18 cellular contexts compared by ENCODE assay signal in genomic region chr2:188414412-188414811, GRCh38.
DNase-seq lines count a peak whose midpoint lies in the region; ATAC-seq, FAIRE-seq and TF ChIP-seq lines count a peak whose summit lies in the region.
"Had no signal": no experiment of that assay in that cellular context is flagged by ENCODE, and none has a peak within 500 bp of the region (broad histone marks: within the 10 kb centered on the region; RNA-seq: fewer than 3 reads in every experiment).

No MANE protein-coding gene starts in this region.

- intact Hi-C loops in kidney (cut with DNase I), result no loop called here

- ATAC-seq in HG03354 (IDR thresholded peaks at IDR 0.05; ENCODE audit: poor library complexity, severe bottlenecking, unreplicated experiment), result no peak
- ATAC-seq in activated CD8-positive, alpha-beta T cell treated with anti-CD3 and anti-CD28 coated beads, Interleukin-2, amount 10 ng/mL, durations not matched to agents 7 days and 5 days, result no peak
- ATAC-seq: psoas muscle had no signal

- no peak overlapping the region for H3K4me3 Mint-ChIP-seq in activated CD8-positive, alpha-beta T cell treated with anti-CD3 and anti-CD28 coated beads, Interleukin-2, amount 10 ng/mL, durations not matched to agents 7 days and 5 days
- H3K4me3 Mint-ChIP-seq: CD8-positive, alpha-beta memory T cell; nephron progenitor cell; type B pancreatic cell had no signal

- TF ChIP-seq CTCF in 22Rv1 (IDR thresholded peaks at IDR 0.05) (no peak), choroid plexus epithelial cell (conservative IDR thresholded peaks at IDR 0.05; ENCODE audit: low read depth, low read length) (no peak), kidney (IDR thresholded peaks at IDR 0.05; ENCODE audit: borderline replicate concordance, extremely low read depth, insufficient read depth) (no peak)

- H3K4me3 ChIP-seq in choroid plexus epithelial cell (ENCODE audit: low read depth, low read length) (no peak overlapping the region), kidney (ENCODE audit: low read length in 2 of 2) (no peak overlapping the region)
- H3K4me3 ChIP-seq: psoas muscle had no signal

- no peaks in the 10 kb centered on the region for H3K27me3 Mint-ChIP-seq in activated CD8-positive, alpha-beta T cell treated with anti-CD3 and anti-CD28 coated beads, Interleukin-2, amount 10 ng/mL, durations not matched to agents 7 days and 5 days (ENCODE audit: low read depth)
- H3K27me3 Mint-ChIP-seq: type B pancreatic cell had no signal

- CTCF ChIA-PET in activated CD8-positive, alpha-beta T cell treated with anti-CD3 and anti-CD28 coated beads, Interleukin-2, amount 10 ng/mL, durations not matched to agents 7 days and 5 days (lab: Charles Lee), result no interaction called here

- no peaks in the 10 kb centered on the region for H3K36me3 Mint-ChIP-seq in activated CD8-positive, alpha-beta T cell treated with anti-CD3 and anti-CD28 coated beads, Interleukin-2, amount 10 ng/mL, durations not matched to agents 7 days and 5 days (ENCODE audit: low read depth)
- H3K36me3 Mint-ChIP-seq: CD8-positive, alpha-beta memory T cell had no signal

- peak; percentile 6 for FAIRE-seq in kidney (lab: Jason Lieb, UNC)
- FAIRE-seq: colon had no signal

- H3K9ac ChIP-seq in kidney (ENCODE audit: low read length in 2 of 2), result no peak overlapping the region

- peaks cover 0 to 3% of the 10 kb centered on the region in 2 donors for H3K4me1 ChIP-seq in kidney (ENCODE audit: control insufficient read depth in 1 of 2, insufficient read depth in 1 of 2, low read depth in 1 of 2, low read length in 2 of 2)
- H3K4me1 ChIP-seq: psoas muscle had no signal

- peak; percentile 51 for DNase-seq in LHCN-M2 (ENCODE audit: low read depth)
- peak; percentile 88 for DNase-seq in choroid plexus epithelial cell (ENCODE audit: low read depth)
- no peak for DNase-seq in kidney
- DNase-seq in cerebellum (ENCODE audit: low spot score), result no peak
- no peak for DNase-seq in T-helper 9 cell
- no peak for DNase-seq in activated CD8-positive, alpha-beta T cell treated with anti-CD3 and anti-CD28 coated beads, Interleukin-2, amount 10 ng/mL, durations not matched to agents 7 days and 5 days
- DNase-seq: amniotic stem cell; CD8-positive, alpha-beta memory T cell; mesendoderm; NCI-H146; nephron progenitor cell; psoas muscle; Right ventricle myocardium superior; stimulated activated naive CD4-positive, alpha-beta T cell had no signal

- no peaks in the 10 kb centered on the region for H3K36me3 ChIP-seq in kidney (ENCODE audit: control insufficient read depth in 1 of 2, insufficient read depth in 2 of 2, low read length in 2 of 2)

- H3K27ac Mint-ChIP-seq in activated CD8-positive, alpha-beta T cell treated with anti-CD3 and anti-CD28 coated beads, Interleukin-2, amount 10 ng/mL, durations not matched to agents 7 days and 5 days, result no peak overlapping the region
- H3K27ac Mint-ChIP-seq: CD8-positive, alpha-beta memory T cell; nephron progenitor cell; type B pancreatic cell had no signal

- H3K9me3 ChIP-seq in kidney (ENCODE audit: control insufficient read depth in 1 of 2, low read length in 2 of 2), result no peaks in the 10 kb centered on the region
- H3K9me3 ChIP-seq: psoas muscle had no signal

- H3K9me3 Mint-ChIP-seq in activated CD8-positive, alpha-beta T cell treated with anti-CD3 and anti-CD28 coated beads, Interleukin-2, amount 10 ng/mL, durations not matched to agents 7 days and 5 days (ENCODE audit: insufficient read depth), result no peaks in the 10 kb centered on the region

- H3K4me1 Mint-ChIP-seq in activated CD8-positive, alpha-beta T cell treated with anti-CD3 and anti-CD28 coated beads, Interleukin-2, amount 10 ng/mL, durations not matched to agents 7 days and 5 days (ENCODE audit: low read depth), result no peaks in the 10 kb centered on the region
- H3K4me1 Mint-ChIP-seq: CD8-positive, alpha-beta memory T cell; nephron progenitor cell had no signal

- H3K27ac ChIP-seq in 22Rv1 (peak overlapping the region; percentile 59; the same call in 1 of the 2 replicates), kidney (ENCODE audit: low read depth in 2 of 2, low read length in 2 of 2) (no peak overlapping the region)
- H3K27ac ChIP-seq: psoas muscle had no signal

- POLR2A ChIA-PET in activated CD8-positive, alpha-beta T cell treated with anti-CD3 and anti-CD28 coated beads, Interleukin-2, amount 10 ng/mL, durations not matched to agents 7 days and 5 days (lab: Charles Lee), result no interaction called here

Comparison
In these comparisons a context has a peak if more than half of its experiments do, and no peak if none do; other contexts are left out.
1. DNase-seq: peak in LHCN-M2 (single experiment) and choroid plexus epithelial cell (single experiment); none in kidney (single experiment), cerebellum (single experiment), T-helper 9 cell (single experiment) and activated CD8-positive, alpha-beta T cell treated with anti-CD3 and anti-CD28 coated beads, Interleukin-2, amount 10 ng/mL, durations not matched to agents 7 days and 5 days (single experiment).